Comparison of ENCODE assay signal across 11 cellular contexts in the genomic region with DNA sequence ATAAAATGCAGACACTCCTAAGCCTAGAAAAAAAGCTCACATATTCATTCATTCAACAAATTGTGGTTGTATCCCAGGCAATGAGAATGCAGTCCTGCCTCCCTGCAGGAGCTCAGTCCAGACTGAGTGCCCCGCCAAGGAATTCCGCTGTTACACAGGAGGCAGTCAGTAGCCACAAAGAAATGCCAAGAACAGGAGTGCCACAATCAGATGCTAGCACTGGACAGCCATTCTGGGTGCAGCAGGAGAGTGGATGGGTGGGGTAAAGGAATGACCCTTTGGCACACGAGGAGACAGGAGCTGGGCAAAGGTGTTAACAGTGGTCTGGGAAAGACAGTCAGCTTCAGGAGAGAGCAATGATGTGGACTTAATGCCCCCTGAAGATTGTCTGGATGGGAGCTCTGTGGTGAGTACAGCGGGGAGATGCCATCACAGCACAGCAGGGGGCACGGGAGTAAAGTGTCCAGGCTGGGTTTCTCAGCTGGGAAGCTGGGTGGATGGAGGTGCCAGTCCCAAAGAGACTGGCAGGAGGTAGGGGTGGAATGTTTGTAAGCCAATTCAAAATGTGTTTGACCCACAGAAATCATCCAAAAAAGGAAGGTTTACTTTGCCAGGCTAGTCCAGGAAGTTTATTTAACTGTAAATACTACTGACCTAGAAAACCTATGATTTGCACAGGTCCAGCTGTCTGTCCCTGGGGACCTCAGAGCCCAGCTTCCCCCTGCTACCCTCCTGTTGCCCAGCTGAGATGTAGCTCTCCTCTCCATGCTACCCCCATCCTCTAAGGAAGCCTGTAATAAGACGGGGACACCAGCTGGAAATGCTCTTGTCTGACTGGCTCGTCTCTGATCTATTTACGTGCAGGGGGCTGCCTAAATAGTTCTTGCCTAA.
A peak's percentile ranks its signal among the peaks of the same experiment; 100 is the strongest.
DNase-seq lines count a peak whose midpoint lies in the region; ATAC-seq and TF ChIP-seq lines count a peak whose summit lies in the region.
"Had no signal": no experiment of that assay in that cellular context is flagged by ENCODE, and none has a peak within 500 bp of the region (broad histone marks: within the 10 kb centered on the region; RNA-seq: fewer than 3 reads in every experiment).

No MANE protein-coding gene starts in this region.

- no peaks in the 10 kb centered on the region for H3K27me3 ChIP-seq in upper lobe of left lung
- no peaks in the 10 kb centered on the region for H3K27me3 ChIP-seq in spleen (replicated peaks in 1 of 7)

- 68 to 69% methylated on average over 8 of the region's 8 CpGs for WGBS in upper lobe of left lung, 2 donors
- 82 to 91% (median 89%) methylated on average over 8 of the region's 8 CpGs for WGBS in spleen, 5 donors

- no peaks in the 10 kb centered on the region for H3K27me3 Mint-ChIP-seq in activated naive CD8-positive, alpha-beta T cell treated with anti-CD3 and anti-CD28 coated beads, Interleukin-2, amount 10 ng/mL, durations not matched to agents 7 days and 5 days
- H3K27me3 Mint-ChIP-seq: naive thymus-derived CD4-positive, alpha-beta T cell had no signal

- TF ChIP-seq POLR2A in upper lobe of left lung (IDR thresholded peaks at IDR 0.05) (no peak), spleen (IDR thresholded peaks at IDR 0.05) (no peak)

- no peaks in the 10 kb centered on the region for H3K9me3 ChIP-seq in upper lobe of left lung
- H3K9me3 ChIP-seq in spleen: no peaks in the 10 kb centered on the region

- H3K36me3 ChIP-seq in upper lobe of left lung (no peaks in the 10 kb centered on the region), spleen (peaks cover 0 to 34% (median 4%) of the 10 kb centered on the region in 6 donors)

- H3K4me1 Mint-ChIP-seq in activated naive CD8-positive, alpha-beta T cell treated with anti-CD3 and anti-CD28 coated beads, Interleukin-2, amount 10 ng/mL, durations not matched to agents 7 days and 5 days: peaks cover 14% of the 10 kb centered on the region

- ATAC-seq in left cardiac atrium (peak; percentile 34 to 63), left colon (peak; percentile 70), upper lobe of left lung (ENCODE audit: low FRiP score in 2 of 2) (peak; percentile 26 to 87), GM19035 (IDR thresholded peaks at IDR 0.05; ENCODE audit: unreplicated experiment) (no peak)
- ATAC-seq in activated naive CD8-positive, alpha-beta T cell treated with anti-CD3 and anti-CD28 coated beads, Interleukin-2, amount 10 ng/mL, durations not matched to agents 7 days and 5 days (ENCODE audit: low read depth): no peak
- ATAC-seq: naive thymus-derived CD4-positive, alpha-beta T cell had no signal

- peak overlapping the region in 1 of 4 donors; percentile 31 for H3K27ac ChIP-seq in upper lobe of left lung
- no peak overlapping the region for H3K27ac ChIP-seq in spleen

- peak overlapping the region; percentile 17 for H3K27ac Mint-ChIP-seq in activated naive CD8-positive, alpha-beta T cell treated with anti-CD3 and anti-CD28 coated beads, Interleukin-2, amount 10 ng/mL, durations not matched to agents 7 days and 5 days

- H3K4me3 ChIP-seq in upper lobe of left lung (no peak overlapping the region), spleen (no peak overlapping the region)

- TF ChIP-seq CTCF in upper lobe of left lung (IDR thresholded peaks at IDR 0.05): no peak
- TF ChIP-seq CTCF in spleen (IDR thresholded peaks at IDR 0.05 in 8 of 11, conservative IDR thresholded peaks at IDR 0.05 in 3 of 11): no peak

- H3K4me1 ChIP-seq in upper lobe of left lung (peaks cover 5 to 21% (median 12%) of the 10 kb centered on the region in 4 donors), spleen (peaks cover 0 to 46% (median 16%) of the 10 kb centered on the region in 6 donors)

- no peak for TF ChIP-seq EP300 in upper lobe of left lung (IDR thresholded peaks at IDR 0.05)

- peaks cover under 1% of the 10 kb centered on the region for H3K9me3 Mint-ChIP-seq in activated naive CD8-positive, alpha-beta T cell treated with anti-CD3 and anti-CD28 coated beads, Interleukin-2, amount 10 ng/mL, durations not matched to agents 7 days and 5 days
- H3K9me3 Mint-ChIP-seq: naive thymus-derived CD4-positive, alpha-beta T cell had no signal

- POLR2A ChIA-PET in activated naive CD8-positive, alpha-beta T cell treated with anti-CD3 and anti-CD28 coated beads, Interleukin-2, amount 10 ng/mL, durations not matched to agents 7 days and 5 days (lab: Charles Lee): no interaction called here

- intact Hi-C loops in left cardiac atrium (cut with DNase I): no loop called here
- intact Hi-C loops in cardiac septum (cut with DNase I): no loop called here
- intact Hi-C loops in left colon (cut with DNase I, micrococcal nuclease): no loop called here
- intact Hi-C loops in spleen (cut with DNase I; ENCODE audit: low total_unique reads): no loop called here

- no peak overlapping the region for H3K4me3 Mint-ChIP-seq in activated naive CD8-positive, alpha-beta T cell treated with anti-CD3 and anti-CD28 coated beads, Interleukin-2, amount 10 ng/mL, durations not matched to agents 7 days and 5 days
- H3K4me3 Mint-ChIP-seq: naive thymus-derived CD4-positive, alpha-beta T cell had no signal

- DNase-seq in left cardiac atrium: no peak
- DNase-seq in cardiac septum (ENCODE audit: low spot score): no peak
- DNase-seq in activated naive CD8-positive, alpha-beta T cell treated with anti-CD3 and anti-CD28 coated beads, Interleukin-2, amount 10 ng/mL, durations not matched to agents 7 days and 5 days: no peak
- DNase-seq in left colon: no peak
- DNase-seq in upper lobe of left lung: no peak
- no peak for DNase-seq in NCI-H510A (lab: John Stamatoyannopoulos, UW)
- DNase-seq in spleen: no peak
- DNase-seq: activated T-cell treated with anti-CD3 and anti-CD28 coated beads, Interleukin-2, amount 50 U/mL, for 48 hours; naive thymus-derived CD4-positive, alpha-beta T cell; NCI-H1436 had no signal

- H3K36me3 Mint-ChIP-seq in activated naive CD8-positive, alpha-beta T cell treated with anti-CD3 and anti-CD28 coated beads, Interleukin-2, amount 10 ng/mL, durations not matched to agents 7 days and 5 days: peaks cover 1% of the 10 kb centered on the region

Comparison
In these comparisons a context has a peak if more than half of its experiments do, and no peak if none do; other contexts are left out.
1. ATAC-seq: peak in left cardiac atrium (2 of 2), left colon (single experiment) and upper lobe of left lung (2 of 2); none in activated naive CD8-positive, alpha-beta T cell treated with anti-CD3 and anti-CD28 coated beads, Interleukin-2, amount 10 ng/mL, durations not matched to agents 7 days and 5 days (single experiment) and GM19035 (single experiment).